In genomic region chr21:33026878-33027400, GRCh38 we compare ENCODE assay signal across 14 cellular contexts. TPM values are rescaled to one million over a fixed set of nuclear protein-coding genes. Genes with fewer than 3 reads are reported as not detected.
DNase-seq lines count a peak whose midpoint lies in the region; ATAC-seq lines count a peak whose summit lies in the region.
"Had no signal": no experiment of that assay in that cellular context is flagged by ENCODE, and none has a peak within 500 bp of the region (broad histone marks: within the 10 kb centered on the region; RNA-seq: fewer than 3 reads in every experiment).

No MANE protein-coding gene starts in this region.

- H3K9me3 ChIP-seq in iPS-18a (ENCODE audit: control insufficient read depth, low read depth, low read length) = no peaks in the 10 kb centered on the region
- H3K9me3 ChIP-seq: lower lobe of right lung had no signal

- H3K4me3 ChIP-seq in iPS-18a (ENCODE audit: low read length) = peak overlapping the region; percentile 18
- H3K4me3 ChIP-seq: lower lobe of right lung had no signal

- no peak overlapping the region for H3K9ac ChIP-seq in iPS-18a (ENCODE audit: low read length)

- CTCF ChIA-PET in activated naive CD4-positive, alpha-beta T cell treated with anti-CD3 and anti-CD28 coated beads, Interleukin-2, amount 10 ng/mL, durations not matched to agents 7 days and 5 days (lab: Charles Lee) = no interaction called here
- CTCF ChIA-PET in activated CD8-positive, alpha-beta T cell treated with anti-CD3 and anti-CD28 coated beads, Interleukin-2, amount 10 ng/mL, durations not matched to agents 7 days and 5 days (lab: Charles Lee) = no interaction called here

- POLR2A ChIA-PET in activated CD8-positive, alpha-beta T cell treated with anti-CD3 and anti-CD28 coated beads, Interleukin-2, amount 10 ng/mL, durations not matched to agents 7 days and 5 days (lab: Charles Lee) = no interaction called here

- H3K4me1 ChIP-seq in iPS-18a (ENCODE audit: control insufficient read depth, low read depth, low read length) = peaks cover 14% of the 10 kb centered on the region

- H3K27ac ChIP-seq in iPS-18a (ENCODE audit: low read length) = no peak overlapping the region
- H3K27ac ChIP-seq: C4-2B, lower lobe of right lung had no signal

- peaks cover 36% of the 10 kb centered on the region for H3K4me1 Mint-ChIP-seq in activated naive CD4-positive, alpha-beta T cell treated with anti-CD3 and anti-CD28 coated beads, Interleukin-2, amount 10 ng/mL, durations not matched to agents 7 days and 5 days
- peaks cover 33% of the 10 kb centered on the region for H3K4me1 Mint-ChIP-seq in activated CD8-positive, alpha-beta T cell treated with anti-CD3 and anti-CD28 coated beads, Interleukin-2, amount 10 ng/mL, durations not matched to agents 7 days and 5 days (ENCODE audit: low read depth)
- peaks cover 52% of the 10 kb centered on the region for H3K4me1 Mint-ChIP-seq in stimulated activated naive CD8-positive, alpha-beta T cell treated with anti-CD3 and anti-CD28 coated beads, Interleukin-15, Interleukin-2, amounts not matched to agents 100 ng/mL and 50 ng/mL, for 24 hours (ENCODE audit: low read depth)

- H3K27me3 ChIP-seq in iPS-18a (ENCODE audit: control insufficient read depth, insufficient read depth, low read length) = peaks cover 100% of the 10 kb centered on the region

- H3K36me3 ChIP-seq in iPS-18a (ENCODE audit: control insufficient read depth, low read depth, low read length) = no peaks in the 10 kb centered on the region
- H3K36me3 ChIP-seq: lower lobe of right lung had no signal

- peak overlapping the region; percentile 86 for H3K27ac Mint-ChIP-seq in activated naive CD4-positive, alpha-beta T cell treated with anti-CD3 and anti-CD28 coated beads, Interleukin-2, amount 10 ng/mL, durations not matched to agents 7 days and 5 days
- peak overlapping the region; percentile 34 for H3K27ac Mint-ChIP-seq in activated CD8-positive, alpha-beta T cell treated with anti-CD3 and anti-CD28 coated beads, Interleukin-2, amount 10 ng/mL, durations not matched to agents 7 days and 5 days
- H3K27ac Mint-ChIP-seq in stimulated activated naive CD8-positive, alpha-beta T cell treated with anti-CD3 and anti-CD28 coated beads, Interleukin-15, Interleukin-2, amounts not matched to agents 100 ng/mL and 50 ng/mL, for 24 hours = no peak overlapping the region

- no peak overlapping the region for H3K4me3 Mint-ChIP-seq in activated naive CD4-positive, alpha-beta T cell treated with anti-CD3 and anti-CD28 coated beads, Interleukin-2, amount 10 ng/mL, durations not matched to agents 7 days and 5 days
- peak overlapping the region; percentile 45 for H3K4me3 Mint-ChIP-seq in activated CD8-positive, alpha-beta T cell treated with anti-CD3 and anti-CD28 coated beads, Interleukin-2, amount 10 ng/mL, durations not matched to agents 7 days and 5 days
- H3K4me3 Mint-ChIP-seq in stimulated activated naive CD8-positive, alpha-beta T cell treated with anti-CD3 and anti-CD28 coated beads, Interleukin-15, Interleukin-2, amounts not matched to agents 100 ng/mL and 50 ng/mL, for 24 hours = peak overlapping the region; percentile 39

- H3K9me3 Mint-ChIP-seq in activated naive CD4-positive, alpha-beta T cell treated with anti-CD3 and anti-CD28 coated beads, Interleukin-2, amount 10 ng/mL, durations not matched to agents 7 days and 5 days = no peaks in the 10 kb centered on the region
- no peaks in the 10 kb centered on the region for H3K9me3 Mint-ChIP-seq in activated CD8-positive, alpha-beta T cell treated with anti-CD3 and anti-CD28 coated beads, Interleukin-2, amount 10 ng/mL, durations not matched to agents 7 days and 5 days (ENCODE audit: insufficient read depth)
- no peaks in the 10 kb centered on the region for H3K9me3 Mint-ChIP-seq in stimulated activated naive CD8-positive, alpha-beta T cell treated with anti-CD3 and anti-CD28 coated beads, Interleukin-15, Interleukin-2, amounts not matched to agents 100 ng/mL and 50 ng/mL, for 24 hours

- H3K27me3 Mint-ChIP-seq in activated naive CD4-positive, alpha-beta T cell treated with anti-CD3 and anti-CD28 coated beads, Interleukin-2, amount 10 ng/mL, durations not matched to agents 7 days and 5 days = peaks cover 100% of the 10 kb centered on the region
- H3K27me3 Mint-ChIP-seq in activated CD8-positive, alpha-beta T cell treated with anti-CD3 and anti-CD28 coated beads, Interleukin-2, amount 10 ng/mL, durations not matched to agents 7 days and 5 days (ENCODE audit: low read depth) = peaks cover 85% of the 10 kb centered on the region
- peaks cover 80% of the 10 kb centered on the region for H3K27me3 Mint-ChIP-seq in stimulated activated naive CD8-positive, alpha-beta T cell treated with anti-CD3 and anti-CD28 coated beads, Interleukin-15, Interleukin-2, amounts not matched to agents 100 ng/mL and 50 ng/mL, for 24 hours

- peaks cover 6% of the 10 kb centered on the region for H3K36me3 Mint-ChIP-seq in activated naive CD4-positive, alpha-beta T cell treated with anti-CD3 and anti-CD28 coated beads, Interleukin-2, amount 10 ng/mL, durations not matched to agents 7 days and 5 days
- H3K36me3 Mint-ChIP-seq in activated CD8-positive, alpha-beta T cell treated with anti-CD3 and anti-CD28 coated beads, Interleukin-2, amount 10 ng/mL, durations not matched to agents 7 days and 5 days (ENCODE audit: low read depth) = peaks cover 8% of the 10 kb centered on the region
- H3K36me3 Mint-ChIP-seq in stimulated activated naive CD8-positive, alpha-beta T cell treated with anti-CD3 and anti-CD28 coated beads, Interleukin-15, Interleukin-2, amounts not matched to agents 100 ng/mL and 50 ng/mL, for 24 hours (ENCODE audit: low read depth) = no peaks in the 10 kb centered on the region

- no peak for DNase-seq in activated naive CD4-positive, alpha-beta T cell treated with anti-CD3 and anti-CD28 coated beads, Interleukin-2, amount 10 ng/mL, durations not matched to agents 7 days and 5 days
- no peak for DNase-seq in activated naive CD4-positive, alpha-beta T cell treated with Interleukin-2 at 50 U/mL for 16 hours
- DNase-seq in activated CD8-positive, alpha-beta T cell treated with anti-CD3 and anti-CD28 coated beads, Interleukin-2, amount 10 ng/mL, durations not matched to agents 7 days and 5 days = no peak
- no peak for DNase-seq in NCI-H345 treated with DMSO at 0.1 percent for 48 hours (lab: John Stamatoyannopoulos, UW; ENCODE audit: unreplicated experiment)
- no peak for DNase-seq in DMS 273 treated with DMSO at 0.1 percent for 48 hours (lab: John Stamatoyannopoulos, UW)
- DNase-seq in NCI-H524 (lab: John Stamatoyannopoulos, UW) = no peak
- DNase-seq: Kasumi-1, lower lobe of right lung, NCI-H524 treated with DMSO at 0.1 percent for 48 hours had no signal

- no peak for ATAC-seq in activated CD8-positive, alpha-beta T cell treated with anti-CD3 and anti-CD28 coated beads, Interleukin-2, amount 10 ng/mL, durations not matched to agents 7 days and 5 days
- ATAC-seq: lower lobe of right lung, SK-N-SH treated with all-trans-retinoic acid at 6 μM for 48 hours had no signal

RNA-seq across cellular contexts. Expression of gene OLIG2, which starts 1.2 kb away (rescaled TPM):
- not detected for total RNA-seq in activated CD8-positive, alpha-beta T cell treated with anti-CD3 and anti-CD28 coated beads, Interleukin-2, amount 10 ng/mL, durations not matched to agents 7 days and 5 days
- total RNA-seq: lower lobe of right lung, renal cortical epithelial cell had no signal

RNA-seq across cellular contexts. Expression of gene OLIG1, which starts 43.0 kb away (rescaled TPM):
- not detected for total RNA-seq in activated CD8-positive, alpha-beta T cell treated with anti-CD3 and anti-CD28 coated beads, Interleukin-2, amount 10 ng/mL, durations not matched to agents 7 days and 5 days
- total RNA-seq: renal cortical epithelial cell had no signal
